ENCODE assay signal across 8 cellular contexts in the genomic region with DNA sequence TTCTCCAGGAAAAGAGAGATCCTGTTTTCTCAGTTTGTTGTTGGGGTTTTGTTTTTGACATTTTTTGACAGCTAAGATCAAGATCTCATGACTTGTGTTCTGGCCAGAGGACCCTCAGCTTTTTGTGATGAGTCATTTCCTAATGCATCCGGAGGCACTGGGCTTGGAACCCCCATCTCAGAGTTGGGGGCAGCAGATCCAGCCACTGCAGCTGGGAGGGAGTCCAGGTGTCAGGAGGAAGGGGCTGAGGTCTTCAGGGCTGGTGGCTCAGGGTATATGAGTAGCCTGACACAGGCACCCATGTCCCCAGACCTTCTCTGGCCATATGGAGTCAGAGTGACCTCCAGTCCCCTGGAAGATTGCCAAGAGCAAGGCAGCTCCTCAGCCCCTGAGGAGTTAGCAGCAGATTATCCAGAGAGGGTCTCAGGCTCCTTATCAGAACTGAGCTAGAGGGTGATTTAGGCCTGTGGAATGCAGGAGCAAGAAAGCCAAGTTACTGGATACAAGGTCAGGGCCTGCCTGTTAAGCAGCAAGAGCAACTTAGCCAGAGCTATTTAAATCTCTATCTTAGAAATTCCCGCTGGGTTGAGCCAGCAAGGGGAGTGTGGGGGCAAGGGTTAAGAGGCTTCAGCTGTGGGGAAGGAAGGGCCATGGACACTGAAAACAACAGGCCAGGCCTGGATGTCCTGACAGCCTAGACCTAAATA.
DNase-seq lines count a peak whose midpoint lies in the region; ATAC-seq and TF ChIP-seq lines count a peak whose summit lies in the region.

No MANE protein-coding gene starts in this region.

- TF ChIP-seq CTCF in kidney epithelial cell (IDR thresholded peaks at IDR 0.05; ENCODE audit: insufficient read depth, low read length, poor library complexity, severe bottlenecking): no peak

- no peak for ATAC-seq in GM21529 (IDR thresholded peaks at IDR 0.05; ENCODE audit: unreplicated experiment)

- H3K4me3 ChIP-seq in HUES48 (ENCODE audit: low read depth, low read length): no peak overlapping the region
- H3K4me3 ChIP-seq in kidney epithelial cell (ENCODE audit: low read depth, low read length): no peak overlapping the region

- no peaks in the 10 kb centered on the region for H3K9me3 ChIP-seq in HUES48 (ENCODE audit: control insufficient read depth, insufficient read depth, low read length)

- H3K27ac ChIP-seq in HUES48 (ENCODE audit: low read depth, low read length): peak overlapping the region; percentile 92
- peak overlapping the region; percentile 61 for H3K27ac ChIP-seq in caudate nucleus (ENCODE audit: low read depth, low read length)
- H3K27ac ChIP-seq in temporal lobe (ENCODE audit: low read depth, low read length): peak overlapping the region; percentile 72

- no peak overlapping the region for H3K9ac ChIP-seq in HUES48 (ENCODE audit: low read depth, low read length)

- H3K36me3 ChIP-seq in HUES48 (ENCODE audit: control insufficient read depth, insufficient read depth, low read length): no peaks in the 10 kb centered on the region
- peaks cover 1% of the 10 kb centered on the region for H3K36me3 ChIP-seq in kidney epithelial cell (ENCODE audit: control insufficient read depth, insufficient read depth, low read length)

- DNase-seq in caudate nucleus (lab: John Stamatoyannopoulos, UW) (no peak), kidney epithelial cell (ENCODE audit: low read depth) (peak; percentile 43), UCSD-AML1 (lab: John Stamatoyannopoulos, UW; ENCODE audit: unreplicated experiment) (no peak), DMS53 treated with DMSO at 0.1 percent for 48 hours (lab: John Stamatoyannopoulos, UW; ENCODE audit: unreplicated experiment) (no peak)
- DNase-seq in activated naive CD4-positive, alpha-beta T cell treated with Interleukin-2 at 50 U/mL for 16 hours: no peak

- H3K27me3 ChIP-seq in HUES48 (ENCODE audit: control insufficient read depth, insufficient read depth, low read length): no peaks in the 10 kb centered on the region
- no peaks in the 10 kb centered on the region for H3K27me3 ChIP-seq in kidney epithelial cell (ENCODE audit: control insufficient read depth, insufficient read depth, low read length)

- peaks cover 41% of the 10 kb centered on the region for H3K4me1 ChIP-seq in HUES48 (ENCODE audit: control insufficient read depth, insufficient read depth, low read length)
